19 cellular contexts compared by ENCODE assay signal in the genomic region with DNA sequence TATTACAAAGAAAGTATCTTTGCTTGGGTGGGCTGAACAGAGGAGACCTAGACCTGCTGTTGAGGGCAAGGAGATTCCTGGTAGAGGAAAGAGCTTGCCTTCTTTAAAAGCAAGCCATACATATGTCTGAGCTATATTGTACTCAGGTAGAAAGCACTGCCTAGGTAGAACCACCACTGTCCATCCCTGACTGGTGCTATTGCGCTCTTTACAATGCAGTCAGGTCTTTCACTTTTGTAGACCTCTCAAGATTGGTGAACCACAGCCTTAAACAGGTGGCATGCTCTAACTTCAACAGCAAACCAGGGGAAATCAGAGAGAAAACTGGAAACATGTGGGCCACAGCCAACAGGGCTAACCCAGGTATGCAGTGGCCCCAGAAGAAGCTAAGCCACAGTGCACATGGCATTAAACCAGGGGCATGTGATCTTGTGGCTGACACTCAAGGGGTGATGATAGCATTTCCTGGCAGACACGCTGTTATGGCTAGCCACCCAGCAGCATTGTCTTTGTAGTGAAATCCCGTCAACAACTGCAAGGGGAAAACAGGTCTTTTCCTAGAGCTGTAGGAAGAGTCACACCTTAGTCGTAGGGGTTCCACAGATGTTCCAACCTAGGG.
DNase-seq lines count a peak whose midpoint lies in the region; ATAC-seq, FAIRE-seq and TF ChIP-seq lines count a peak whose summit lies in the region.
"Had no signal": no experiment of that assay in that cellular context is flagged by ENCODE, and none has a peak within 500 bp of the region (broad histone marks: within the 10 kb centered on the region; RNA-seq: fewer than 3 reads in every experiment).

No MANE protein-coding gene starts in this region.

- ATAC-seq in HepG2 (no peak), right lobe of liver (no peak), right cardiac atrium (peak; percentile 72 to 87), pancreas (no peak)

- H3K9me3 ChIP-seq in HepG2 (ENCODE audit: low read length) (no peaks in the 10 kb centered on the region), right lobe of liver (no peaks in the 10 kb centered on the region), OCI-LY1 (ENCODE audit: low read length) (no peaks in the 10 kb centered on the region), right cardiac atrium (ENCODE audit: control insufficient read depth, low read length) (no peaks in the 10 kb centered on the region), pancreas (no peaks in the 10 kb centered on the region)
- H3K9me3 ChIP-seq: SJCRH30 had no signal

- POLR2A ChIA-PET in HepG2 (lab: Yijun Ruan, JAX), result no interaction called here

- peaks cover 5% of the 10 kb centered on the region; the same call in 1 of the 2 replicates for H3F3A ChIP-seq in OCI-LY1 (ENCODE audit: insufficient read depth, low read length)

- no peak overlapping the region for H3K4me2 ChIP-seq in HepG2 (ENCODE audit: low read depth, low read length)
- peak overlapping the region; percentile 35; the same call in 1 of the 2 replicates for H3K4me2 ChIP-seq in OCI-LY1 (ENCODE audit: low read length)

- no peaks in the 10 kb centered on the region for H3K27me3 ChIP-seq in HepG2 (ENCODE audit: control insufficient read depth in 1 of 2, insufficient read depth in 2 of 2, low read length in 2 of 2)
- H3K27me3 ChIP-seq in right lobe of liver, result no peaks in the 10 kb centered on the region
- no peaks in the 10 kb centered on the region for H3K27me3 ChIP-seq in OCI-LY1 (ENCODE audit: insufficient read depth, low read length)
- H3K27me3 ChIP-seq in right cardiac atrium (ENCODE audit: control insufficient read depth, insufficient read depth), result no peaks in the 10 kb centered on the region
- H3K27me3 ChIP-seq in pancreas, result no peaks in the 10 kb centered on the region
- H3K27me3 ChIP-seq: SJCRH30 had no signal

- no peaks in the 10 kb centered on the region for H3K79me2 ChIP-seq in HepG2 (ENCODE audit: insufficient read depth, low read length)
- no peaks in the 10 kb centered on the region for H3K79me2 ChIP-seq in OCI-LY1 (ENCODE audit: insufficient read depth, low read length)

- TF ChIP-seq POLR2A in HepG2 (IDR thresholded peaks at IDR 0.05; ENCODE audit: insufficient read depth in 1 of 2, low read depth in 2 of 2, low read length in 2 of 2) (no peak), right lobe of liver (IDR thresholded peaks at IDR 0.05) (no peak)

- BruUV-seq in HepG2 (replicated peaks; lab: Mats Ljungman, UMichigan), result no TSS peak

- in situ Hi-C loops in HepG2 (cut with HindIII; ENCODE audit: extremely low pct_ligation_motif_present, low pct_unique_long_range_greater_than_20kb), result no loop called here

- H3K4me3 ChIP-seq in HepG2 (replicated peaks in 1 of 3; ENCODE audit: insufficient read depth in 1 of 3, low read depth in 2 of 3, low read length in 3 of 3) (no peak overlapping the region), right lobe of liver (no peak overlapping the region), OCI-LY1 (ENCODE audit: low read depth, low read length, poor library complexity, severe bottlenecking) (no peak overlapping the region), right cardiac atrium (ENCODE audit: low read length) (no peak overlapping the region), pancreas (no peak overlapping the region)
- H3K4me3 ChIP-seq: SJCRH30 had no signal

- no peak overlapping the region for H3K27ac ChIP-seq in HepG2 (ENCODE audit: extremely low read length, insufficient read depth, low read length)
- H3K27ac ChIP-seq in right lobe of liver, result no peak overlapping the region
- H3K27ac ChIP-seq in OCI-LY1 (ENCODE audit: low read depth, low read length, poor library complexity, severe bottlenecking), result peak overlapping the region; percentile 90
- no peak overlapping the region for H3K27ac ChIP-seq in right cardiac atrium (ENCODE audit: low read length)
- no peak overlapping the region for H3K27ac ChIP-seq in pancreas
- H3K27ac ChIP-seq: SJCRH30 had no signal

- DNase-seq in HepG2 (ENCODE audit: low spot score) (no peak), right lobe of liver (no peak), right cardiac atrium (no peak), epidermal melanocyte (ENCODE audit: insufficient read length, low spot score) (no peak), NCI-H82 treated with DMSO at 0.1 percent for 48 hours (lab: John Stamatoyannopoulos, UW; ENCODE audit: unreplicated experiment) (no peak), pancreas (no peak)
- DNase-seq: CD4-positive, CD25-positive, alpha-beta regulatory T cell; H9; IMR-90; Karpas-422; NCI-H1105; NCI-H1694; NCI-H226; NCI-H526; OCI-M1; RPMI8226; SJCRH30 had no signal

- H3K9me2 ChIP-seq in OCI-LY1 (ENCODE audit: low read depth, low read length), result no peaks in the 10 kb centered on the region

- CTCF ChIA-PET in HepG2 (lab: Yijun Ruan, JAX; ENCODE audit: low intra/inter-chr PET ratio, low total read pairs), result no interaction called here

- intact Hi-C loops in HepG2 (cut with micrococcal nuclease; ENCODE audit: unreplicated experiment) (no loop called here), right lobe of liver (cut with DNase I) (no loop called here), right cardiac atrium (cut with DNase I) (no loop called here), pancreas (cut with DNase I) (no loop called here)

- whole genome bisulfite sequencing in HepG2 (ENCODE audit: low lambda C conversion rate), result 9% methylated on average over 4 of the region's 4 CpGs
- 64% methylated on average over 4 of the region's 4 CpGs for WGBS in right lobe of liver (ENCODE audit: insufficient coverage, low coverage, low lambda C conversion rate, missing lambda C conversion rate)
- WGBS in right cardiac atrium, result 53% methylated on average over 4 of the region's 4 CpGs
- WGBS in pancreas, 2 donors, result 58 to 75% methylated on average over 4 of the region's 4 CpGs

- H3K9ac ChIP-seq in HepG2 (ENCODE audit: insufficient read depth, low read depth, low read length), result no peak overlapping the region
- peak overlapping the region; percentile 22; the same call in 1 of the 2 replicates for H3K9ac ChIP-seq in OCI-LY1 (ENCODE audit: low read length)

- no peak overlapping the region for H2AFZ ChIP-seq in HepG2 (ENCODE audit: low read length)
- H2AFZ ChIP-seq in OCI-LY1 (ENCODE audit: low read length), result no peak overlapping the region

- no peak for TF ChIP-seq RAD21 in HepG2 (CRISPR knock-in tag; IDR thresholded peaks at IDR 0.05)

- no peak for TF ChIP-seq EP300 in HepG2 (IDR thresholded peaks at IDR 0.05; ENCODE audit: low read depth in 2 of 2, low read length in 2 of 2)
- TF ChIP-seq EP300 in HepG2 (CRISPR knock-in tag; IDR thresholded peaks at IDR 0.05; ENCODE audit: borderline replicate concordance), result no peak

- H3K4me1 ChIP-seq in HepG2 (ENCODE audit: insufficient read depth, low read length) (no peaks in the 10 kb centered on the region), right lobe of liver (no peaks in the 10 kb centered on the region), OCI-LY1 (ENCODE audit: insufficient read depth, low read length, severe bottlenecking) (peaks cover 80% of the 10 kb centered on the region), right cardiac atrium (ENCODE audit: control insufficient read depth, insufficient read depth, low read length) (no peaks in the 10 kb centered on the region), pancreas (no peaks in the 10 kb centered on the region)
- H3K4me1 ChIP-seq: SJCRH30 had no signal

- no peaks in the 10 kb centered on the region for H3K36me3 ChIP-seq in HepG2 (replicated peaks in 1 of 2; ENCODE audit: control insufficient read depth in 1 of 2, insufficient read depth in 2 of 2, low read length in 2 of 2)
- no peaks in the 10 kb centered on the region for H3K36me3 ChIP-seq in right lobe of liver
- no peaks in the 10 kb centered on the region for H3K36me3 ChIP-seq in OCI-LY1 (ENCODE audit: insufficient read depth, low read length)
- no peaks in the 10 kb centered on the region for H3K36me3 ChIP-seq in pancreas
- H3K36me3 ChIP-seq: SJCRH30 had no signal

- no peak for TF ChIP-seq CTCF in HepG2 (CRISPR knock-in tag; IDR thresholded peaks at IDR 0.05)
- TF ChIP-seq CTCF in right lobe of liver (IDR thresholded peaks at IDR 0.05), result no peak
- no peak for TF ChIP-seq CTCF in OCI-LY1 (IDR thresholded peaks at IDR 0.05; ENCODE audit: low read length)
- no peak for TF ChIP-seq CTCF in pancreas (IDR thresholded peaks at IDR 0.05)

- FAIRE-seq in HepG2 (lab: Jason Lieb, UNC) (no peak), pancreas (lab: Jason Lieb, UNC) (no peak)
- FAIRE-seq: GM19239 had no signal

- no peaks in the 10 kb centered on the region for H4K20me1 ChIP-seq in HepG2 (ENCODE audit: insufficient read depth, low read length)
- no peaks in the 10 kb centered on the region for H4K20me1 ChIP-seq in OCI-LY1 (ENCODE audit: insufficient read depth, low read length)

TF ChIP-seq in HepG2, 621 proteins besides CTCF, POLR2A, EP300 and RAD21:
- TF ChIP-seq MNT (IDR thresholded peaks at IDR 0.05) (peak; percentile 59; the same call in 1 of the 2 replicates), ZNF10 (CRISPR knock-in tag; IDR thresholded peaks at IDR 0.05; ENCODE audit: borderline replicate concordance, low read depth) (no peak)

Comparison
In these comparisons a context has a peak if more than half of its experiments do, and no peak if none do; other contexts are left out.
1. ATAC-seq: peak in right cardiac atrium (2 of 2); none in HepG2 (single experiment), right lobe of liver (0 of 4) and pancreas (0 of 4).